8 cellular contexts compared by ENCODE assay signal in the genomic region with DNA sequence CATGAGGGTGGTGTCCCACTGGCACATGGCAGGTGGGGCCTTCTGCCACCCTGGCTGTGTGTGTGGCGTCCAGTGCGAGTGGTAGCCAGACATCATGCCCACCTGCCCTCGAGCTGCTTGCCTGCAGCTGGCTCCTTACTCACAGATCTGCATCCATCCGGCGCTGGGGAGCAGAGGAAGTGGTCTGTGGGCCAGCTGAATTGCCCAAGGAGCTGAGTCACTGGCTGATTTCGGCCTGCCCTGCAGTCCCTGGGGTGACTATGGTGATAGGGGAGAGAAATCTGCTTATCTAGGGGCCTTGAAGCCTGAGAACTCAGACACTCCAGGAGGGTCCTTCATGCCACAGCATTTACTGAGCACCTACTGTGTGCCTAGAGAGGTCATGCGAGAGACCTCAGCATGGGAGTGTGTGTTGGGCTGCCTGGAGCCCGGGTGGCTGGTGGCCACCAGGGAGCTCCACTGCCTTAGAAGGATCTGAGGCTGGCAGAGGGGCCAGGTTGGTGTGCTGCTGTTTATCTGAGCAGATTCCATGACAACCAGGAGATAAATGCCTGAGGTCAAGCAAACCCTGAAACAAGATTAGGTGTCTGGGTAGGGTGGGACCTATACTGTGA. TPM values are rescaled to one million over a fixed set of nuclear protein-coding genes. Genes with fewer than 3 reads are reported as not detected.
DNase-seq lines count a peak whose midpoint lies in the region; ATAC-seq and TF ChIP-seq lines count a peak whose summit lies in the region.

No MANE protein-coding gene starts in this region.

- H3K27me3 ChIP-seq in Peyer's patch (no peaks in the 10 kb centered on the region), gastroesophageal sphincter (no peaks in the 10 kb centered on the region)

- DNase-seq in SHP77 (lab: John Stamatoyannopoulos, UW), result peak; percentile 12 to 38
- no peak for DNase-seq in SHP77 treated with DMSO at 0.1 percent for 48 hours (lab: John Stamatoyannopoulos, UW)
- peak; percentile 77 to 95 (median 91) for DNase-seq in Peyer's patch
- peak; percentile 94 for DNase-seq in posterior vena cava (ENCODE audit: low spot score)

- no peaks in the 10 kb centered on the region for H3K27me3 Mint-ChIP-seq in activated T-helper 17 cell treated with anti-CD3 and anti-CD28 coated beads, Interleukin-2, amount 50 U/mL, for 72 hours

- WGBS in gastroesophageal sphincter (ENCODE audit: low coverage in 1 of 2), 2 donors, result no CpG with 5 or more reads among the region's 8 CpGs

- no peaks in the 10 kb centered on the region for H3K9me3 ChIP-seq in Peyer's patch
- H3K9me3 ChIP-seq in gastroesophageal sphincter, result no peaks in the 10 kb centered on the region

- TF ChIP-seq CTCF in Peyer's patch (IDR thresholded peaks at IDR 0.05), result peak in 5 of 6 experiments; percentile 30 to 59 (median 45)
- peak in 3 of 4 experiments; percentile 33 to 48 (median 43) for TF ChIP-seq CTCF in gastroesophageal sphincter (IDR thresholded peaks at IDR 0.05)

- TF ChIP-seq POLR2A in Peyer's patch (IDR thresholded peaks at IDR 0.05) (no peak), gastroesophageal sphincter (IDR thresholded peaks at IDR 0.05) (no peak)

- H3K4me1 Mint-ChIP-seq in activated T-helper 17 cell treated with anti-CD3 and anti-CD28 coated beads, Interleukin-2, amount 50 U/mL, for 72 hours, result peaks cover 71% of the 10 kb centered on the region

- intact Hi-C loops in posterior vena cava (cut with DNase I), result loop anchor here in 1 of 2 donors (10.0 kb wide), 1 partner anchor 68 kb away; the partner anchor contains the start of gene IRF1

- peak; percentile 33 for ATAC-seq in HG03095 (IDR thresholded peaks at IDR 0.05; ENCODE audit: unreplicated experiment)
- peak; percentile 67 for ATAC-seq in activated T-helper 17 cell treated with anti-CD3 and anti-CD28 coated beads, Interleukin-2, amount 50 U/mL, for 72 hours (replicated peaks)
- peak; percentile 84 for ATAC-seq in gastroesophageal sphincter
- no peak for ATAC-seq in HG03439 (IDR thresholded peaks at IDR 0.05; ENCODE audit: unreplicated experiment)

- TF ChIP-seq EP300 in gastroesophageal sphincter (IDR thresholded peaks at IDR 0.05), result no peak

- H3K36me3 Mint-ChIP-seq in activated T-helper 17 cell treated with anti-CD3 and anti-CD28 coated beads, Interleukin-2, amount 50 U/mL, for 72 hours (ENCODE audit: low read depth), result peaks cover 54% of the 10 kb centered on the region

- no peaks in the 10 kb centered on the region for H3K9me3 Mint-ChIP-seq in activated T-helper 17 cell treated with anti-CD3 and anti-CD28 coated beads, Interleukin-2, amount 50 U/mL, for 72 hours

- H3K4me1 ChIP-seq in Peyer's patch (peaks cover 53 to 97% (median 84%) of the 10 kb centered on the region in 4 donors), gastroesophageal sphincter (peaks cover 19 to 100% (median 75%) of the 10 kb centered on the region in 3 donors)

- H3K27ac ChIP-seq in Peyer's patch (peak overlapping the region; percentile 85 to 98 (median 91)), gastroesophageal sphincter (peak overlapping the region; percentile 0 to 87 (median 70))

- H3K4me3 ChIP-seq in Peyer's patch, result peak overlapping the region in 2 of 4 donors; percentile 7 to 8
- no peak overlapping the region for H3K4me3 ChIP-seq in gastroesophageal sphincter

- H3K27ac Mint-ChIP-seq in activated T-helper 17 cell treated with anti-CD3 and anti-CD28 coated beads, Interleukin-2, amount 50 U/mL, for 72 hours, result peak overlapping the region; percentile 92

- peak overlapping the region; percentile 87 for H3K4me3 Mint-ChIP-seq in activated T-helper 17 cell treated with anti-CD3 and anti-CD28 coated beads, Interleukin-2, amount 50 U/mL, for 72 hours

- H3K36me3 ChIP-seq in Peyer's patch (no peaks in the 10 kb centered on the region), gastroesophageal sphincter (no peaks in the 10 kb centered on the region)

RNA-seq across cellular contexts. Expression of gene SLC22A5, which starts 57.1 kb away (rescaled TPM):
- total RNA-seq in Peyer's patch, result 100 to 1,000 TPM in 2 of 4 donors, 10 to 100 TPM in 2; 25.6 to 152 (median 110) TPM
- total RNA-seq in activated T-helper 17 cell treated with anti-CD3 and anti-CD28 coated beads, Interleukin-2, amount 50 U/mL, for 72 hours, result 1 to 10 TPM; 3.2 to 3.5 TPM
- 1 to 10 TPM; 6.5 to 9.6 (median 7.5) TPM for total RNA-seq in gastroesophageal sphincter
- 1 to 10 TPM; 7.4 to 9.6 TPM for total RNA-seq in posterior vena cava
